8 cellular contexts compared by ENCODE assay signal in genomic region chr12:50924439-50925341, GRCh38. TPM values are rescaled to one million over a fixed set of nuclear protein-coding genes. Genes with fewer than 3 reads are reported as not detected.
A peak's percentile ranks its signal among the peaks of the same experiment; 100 is the strongest.
DNase-seq lines count a peak whose midpoint lies in the region; ATAC-seq and TF ChIP-seq lines count a peak whose summit lies in the region.

No MANE protein-coding gene starts in this region.

- H3K36me3 Mint-ChIP-seq in stimulated activated naive CD8-positive, alpha-beta T cell treated with anti-CD3 and anti-CD28 coated beads, Interleukin-15, Interleukin-2, amounts not matched to agents 100 ng/mL and 50 ng/mL, for 24 hours (ENCODE audit: low read depth): no peaks in the 10 kb centered on the region

- H3K27me3 Mint-ChIP-seq in stimulated activated naive CD8-positive, alpha-beta T cell treated with anti-CD3 and anti-CD28 coated beads, Interleukin-15, Interleukin-2, amounts not matched to agents 100 ng/mL and 50 ng/mL, for 24 hours: no peaks in the 10 kb centered on the region

- intact Hi-C loops in right lobe of liver (cut with DNase I): loop anchor here in 1 of 2 donors (10.0 kb wide), 1 partner anchor 60 kb away; no protein-coding TSS in a partner anchor

- peaks cover 0 to 29% (median 13%) of the 10 kb centered on the region in 4 donors for H3K4me1 ChIP-seq in right lobe of liver

- H3K4me1 Mint-ChIP-seq in stimulated activated naive CD8-positive, alpha-beta T cell treated with anti-CD3 and anti-CD28 coated beads, Interleukin-15, Interleukin-2, amounts not matched to agents 100 ng/mL and 50 ng/mL, for 24 hours (ENCODE audit: low read depth): peaks cover 51% of the 10 kb centered on the region

- peak overlapping the region; percentile 76 for H3K4me3 Mint-ChIP-seq in stimulated activated naive CD8-positive, alpha-beta T cell treated with anti-CD3 and anti-CD28 coated beads, Interleukin-15, Interleukin-2, amounts not matched to agents 100 ng/mL and 50 ng/mL, for 24 hours

- no peaks in the 10 kb centered on the region for H3K9me3 Mint-ChIP-seq in stimulated activated naive CD8-positive, alpha-beta T cell treated with anti-CD3 and anti-CD28 coated beads, Interleukin-15, Interleukin-2, amounts not matched to agents 100 ng/mL and 50 ng/mL, for 24 hours

- no peaks in the 10 kb centered on the region for H3K9me3 ChIP-seq in right lobe of liver

- ATAC-seq in GM18499 (IDR thresholded peaks at IDR 0.05; ENCODE audit: insufficient read depth, unreplicated experiment): peak; percentile 85
- ATAC-seq in HG02840 (IDR thresholded peaks at IDR 0.05; ENCODE audit: low FRiP score, unreplicated experiment): peak; percentile 73
- peak; percentile 77 to 90 (median 82) for ATAC-seq in right lobe of liver

- H3K27me3 ChIP-seq in right lobe of liver: no peaks in the 10 kb centered on the region

- peak overlapping the region; percentile 76 to 82 (median 80) for H3K27ac ChIP-seq in right lobe of liver

- peak overlapping the region; percentile 64 to 80 (median 74) for H3K4me3 ChIP-seq in right lobe of liver

- peak; percentile 66 for TF ChIP-seq POLR2A in right lobe of liver (IDR thresholded peaks at IDR 0.05)

- 4% methylated on average over 13 of the region's 13 CpGs for WGBS in right lobe of liver (ENCODE audit: insufficient coverage, low coverage, low lambda C conversion rate, missing lambda C conversion rate)

- DNase-seq in AG08396 (ENCODE audit: low spot score) (peak; percentile 76), NCI-H1092 treated with DMSO at 0.1 percent for 48 hours (lab: John Stamatoyannopoulos, UW) (peak; percentile 93), SKM-1 (lab: John Stamatoyannopoulos, UW; ENCODE audit: unreplicated experiment) (peak; percentile 16), right lobe of liver (peak; percentile 86 to 95 (median 87))
- peak; percentile 15 for DNase-seq in effector CD8-positive, alpha-beta T cell (lab: John Stamatoyannopoulos, UW)

- peaks cover 0 to 7% (median 2%) of the 10 kb centered on the region in 4 donors for H3K36me3 ChIP-seq in right lobe of liver

- H3K27ac Mint-ChIP-seq in stimulated activated naive CD8-positive, alpha-beta T cell treated with anti-CD3 and anti-CD28 coated beads, Interleukin-15, Interleukin-2, amounts not matched to agents 100 ng/mL and 50 ng/mL, for 24 hours: peak overlapping the region; percentile 86

- TF ChIP-seq CTCF in right lobe of liver (IDR thresholded peaks at IDR 0.05): no peak

RNA-seq across cellular contexts. Expression of gene HIGD1C, which starts 27.7 kb away (rescaled TPM):
- total RNA-seq in right lobe of liver: not detected

Comparison
In these comparisons a context has a peak if more than half of its experiments do, and no peak if none do; other contexts are left out.
1. Peak in every context shown above with its lines: DNase-seq, ATAC-seq, H3K4me3 ChIP-seq and H3K27ac ChIP-seq.
2. DNase-seq: peak in every context shown above with its lines; median percentile 93 in NCI-H1092 treated with DMSO at 0.1 percent for 48 hours; 87 in right lobe of liver; 76 in AG08396; 16 in SKM-1; 15 in effector CD8-positive, alpha-beta T cell.